ENCODE assay signal across 8 cellular contexts in genomic region chr16:2755158-2755557, GRCh38. TPM values are rescaled to one million over a fixed set of nuclear protein-coding genes. Genes with fewer than 3 reads are reported as not detected.
DNase-seq lines count a peak whose midpoint lies in the region; ATAC-seq and TF ChIP-seq lines count a peak whose summit lies in the region.
"Had no signal": no experiment of that assay in that cellular context is flagged by ENCODE, and none has a peak within 500 bp of the region (broad histone marks: within the 10 kb centered on the region; RNA-seq: fewer than 3 reads in every experiment).

No MANE protein-coding gene starts in this region.

- H4K20me1 ChIP-seq in GM23248 (ENCODE audit: insufficient read depth) = peaks cover 42% of the 10 kb centered on the region
- H4K20me1 ChIP-seq in fibroblast of lung (ENCODE audit: control insufficient read depth, extremely low read depth, insufficient read depth, low read length) = peaks cover 10% of the 10 kb centered on the region

- peaks cover 53% of the 10 kb centered on the region; the same call in 1 of the 2 replicates for H3F3A ChIP-seq in GM23248 (ENCODE audit: insufficient read depth)

- 32 to 39% methylated on average over 3 of the region's 3 CpGs for WGBS in GM23248 (ENCODE audit: low coverage in 1 of 2, low lambda C conversion rate in 2 of 2, missing lambda C conversion rate in 2 of 2), 2 experiments

- ATAC-seq in gastrocnemius medialis (no peak), HG03460 (IDR thresholded peaks at IDR 0.05; ENCODE audit: unreplicated experiment) (no peak)

- H3K27ac ChIP-seq in GM23248 = peak overlapping the region; percentile 10; the same call in 1 of the 2 replicates
- H3K27ac ChIP-seq in SK-N-MC = peak overlapping the region; percentile 29
- no peak overlapping the region for H3K27ac ChIP-seq in fibroblast of lung (ENCODE audit: insufficient read depth, low read length)
- H3K27ac ChIP-seq in gastrocnemius medialis = peak overlapping the region; percentile 90 to 100 (median 97)

- no peaks in the 10 kb centered on the region for H3K9me2 ChIP-seq in GM23248 (ENCODE audit: insufficient read depth)

- H3K9ac ChIP-seq in GM23248 (peak overlapping the region; percentile 94), SK-N-MC (ENCODE audit: insufficient read length) (peak overlapping the region; percentile 94), fibroblast of lung (ENCODE audit: insufficient read depth, low read length) (no peak overlapping the region)

- DNase-seq in GM23248 (no peak), SK-N-MC (ENCODE audit: low read depth, low spot score) (no peak), fibroblast of lung (ENCODE audit: low read depth in 2 of 2) (no peak), gastrocnemius medialis (no peak), NCI-H2196 treated with DMSO at 0.1 percent for 48 hours (lab: John Stamatoyannopoulos, UW; ENCODE audit: unreplicated experiment) (no peak), NCI-H69 (lab: John Stamatoyannopoulos, UW) (no peak)

- TF ChIP-seq POLR2A in gastrocnemius medialis (IDR thresholded peaks at IDR 0.05) = no peak

- H3K79me2 ChIP-seq in GM23248 (ENCODE audit: insufficient read depth) = peaks cover 87% of the 10 kb centered on the region
- H3K79me2 ChIP-seq in fibroblast of lung (ENCODE audit: control insufficient read depth, insufficient read depth, low read length) = peaks cover 71% of the 10 kb centered on the region

- H3K27me3 ChIP-seq in GM23248 (replicated peaks; ENCODE audit: insufficient read depth) (no peaks in the 10 kb centered on the region), fibroblast of lung (ENCODE audit: control insufficient read depth, insufficient read depth, low read length) (no peaks in the 10 kb centered on the region), gastrocnemius medialis (no peaks in the 10 kb centered on the region)

- H3K4me1 ChIP-seq in GM23248 (ENCODE audit: insufficient read depth) = peaks cover 21% of the 10 kb centered on the region
- no peaks in the 10 kb centered on the region for H3K4me1 ChIP-seq in fibroblast of lung (ENCODE audit: control insufficient read depth, extremely low read depth, insufficient read depth, low read length)
- H3K4me1 ChIP-seq in gastrocnemius medialis = peaks cover 40 to 47% of the 10 kb centered on the region in 2 donors

- H2AFZ ChIP-seq in GM23248 (no peak overlapping the region), fibroblast of lung (ENCODE audit: low read length) (no peak overlapping the region)

- in situ Hi-C loops in GM23248 (cut with MboI) = no loop called here
- in situ Hi-C loops in gastrocnemius medialis (cut with MboI; ENCODE audit: low sequenced_read_pairs in 4 of 4) = no loop called here

- peaks cover 26% of the 10 kb centered on the region for H3K36me3 ChIP-seq in GM23248 (ENCODE audit: low read depth)
- peaks cover 67% of the 10 kb centered on the region for H3K36me3 ChIP-seq in SK-N-MC (ENCODE audit: insufficient read depth, low read length)
- peaks cover 21% of the 10 kb centered on the region for H3K36me3 ChIP-seq in fibroblast of lung (ENCODE audit: control insufficient read depth, insufficient read depth, low read length)
- peaks cover 10 to 33% of the 10 kb centered on the region in 2 donors for H3K36me3 ChIP-seq in gastrocnemius medialis

- H3K9me3 ChIP-seq in GM23248 (ENCODE audit: low read depth) (no peaks in the 10 kb centered on the region), SK-N-MC (ENCODE audit: low read depth, low read length) (no peaks in the 10 kb centered on the region), fibroblast of lung (ENCODE audit: control insufficient read depth, insufficient read depth, low read depth, low read length) (no peaks in the 10 kb centered on the region), gastrocnemius medialis (no peaks in the 10 kb centered on the region)

- TF ChIP-seq CTCF in fibroblast of lung (conservative IDR thresholded peaks at IDR 0.05 in 1 of 2, IDR thresholded peaks at IDR 0.05 in 1 of 2; ENCODE audit: low read depth in 1 of 2, low read length in 2 of 2) = no peak
- TF ChIP-seq CTCF in gastrocnemius medialis (IDR thresholded peaks at IDR 0.05 in 4 of 5, conservative IDR thresholded peaks at IDR 0.05 in 1 of 5) = no peak

- H3K4me3 ChIP-seq in GM23248 (peak overlapping the region; percentile 95), SK-N-MC (peak overlapping the region; percentile 96), fibroblast of lung (replicated peaks in 1 of 4; ENCODE audit: control extremely low read depth in 1 of 4, insufficient read depth in 1 of 4, low read depth in 3 of 4, low read length in 4 of 4) (peak overlapping the region; percentile 3 to 91 (median 83)), gastrocnemius medialis (peak overlapping the region; percentile 83 to 96 (median 88))

- H3K4me2 ChIP-seq in GM23248 (ENCODE audit: unreplicated experiment) (peak overlapping the region; percentile 98), fibroblast of lung (ENCODE audit: extremely low read depth, insufficient read depth, low read length) (peak overlapping the region; percentile 94)

- intact Hi-C loops in gastrocnemius medialis (cut with DNase I; ENCODE audit: low total_unique reads) = loop anchor here (10.0 kb wide), 1 partner anchor 60 kb away; no protein-coding TSS in a partner anchor

RNA-seq across cellular contexts. Expression of gene SRRM2, which starts 2.7 kb away (rescaled TPM):
- total RNA-seq in GM23248 (2014; rRNA removed; shearing (Covaris generic)) = 42.6 and 53.6 TPM in 2 replicates
- polyA plus RNA-seq in GM23248 (2016; fragmentation: Nextera tagmentation; extraction: Ambion mirVana) (173 and 202 TPM in 2 replicates), fibroblast of lung (55.2 and 85.6 TPM in 2 replicates)
- total RNA-seq in fibroblast of lung (43.9 and 74.3 TPM in 2 replicates), gastrocnemius medialis (100 to 1,000 TPM; 151 to 205 (median 164) TPM)
- polyA plus RNA-seq in fibroblast of lung (2012) = 202 and 242 TPM in 2 replicates
- polyA minus RNA-seq in fibroblast of lung (ENCODE audit: low replicate concordance) = 605 and 812 TPM in 2 replicates

RNA-seq across cellular contexts. Expression of gene ELOB, which starts 21.9 kb away (rescaled TPM):
- 320 and 713 TPM in 2 replicates for total RNA-seq in GM23248 (2014; rRNA removed; shearing (Covaris generic))
- polyA plus RNA-seq in GM23248 (2016; fragmentation: Nextera tagmentation; extraction: Ambion mirVana) = 565 and 586 TPM in 2 replicates
- 227 and 436 TPM in 2 replicates for total RNA-seq in fibroblast of lung
- 124 and 165 TPM in 2 replicates for polyA plus RNA-seq in fibroblast of lung
- 430 and 601 TPM in 2 replicates for polyA plus RNA-seq in fibroblast of lung (2012)
- polyA minus RNA-seq in fibroblast of lung (ENCODE audit: low replicate concordance) = 180 and 196 TPM in 2 replicates
- 100 to 1,000 TPM; 216 to 970 (median 375) TPM for total RNA-seq in gastrocnemius medialis

RNA-seq across cellular contexts. Expression of gene PRSS33, which starts 32.2 kb away (rescaled TPM):
- not detected in 2 replicates for total RNA-seq in GM23248 (2014; rRNA removed; shearing (Covaris generic))
- polyA plus RNA-seq in GM23248 (2016; fragmentation: Nextera tagmentation; extraction: Ambion mirVana) (not detected in 2 replicates), fibroblast of lung (not detected in 2 replicates)
- total RNA-seq in fibroblast of lung (not detected in 2 replicates), gastrocnemius medialis (not detected)
- not detected in 2 replicates for polyA plus RNA-seq in fibroblast of lung (2012)
- polyA minus RNA-seq in fibroblast of lung (ENCODE audit: low replicate concordance) = not detected in 2 replicates
- total RNA-seq: urinary bladder had no signal
- polyA plus RNA-seq: urinary bladder had no signal

RNA-seq across cellular contexts. Expression of gene PRSS27, which starts 35.1 kb away (rescaled TPM):
- 0.76 TPM in 1 of 2 replicates, not detected in the other for total RNA-seq in GM23248 (2014; rRNA removed; shearing (Covaris generic))
- polyA plus RNA-seq in GM23248 (2016; fragmentation: Nextera tagmentation; extraction: Ambion mirVana) (0.68 and 0.80 TPM in 2 replicates), fibroblast of lung (0.16 and 0.24 TPM in 2 replicates)
- total RNA-seq in fibroblast of lung (1.0 and 1.2 TPM in 2 replicates), gastrocnemius medialis (under 1 TPM in 2 of 4 donors, not detected in 2; 0.49 to 0.55 TPM)
- 0.38 and 0.57 TPM in 2 replicates for polyA plus RNA-seq in fibroblast of lung (2012)
- polyA minus RNA-seq in fibroblast of lung (ENCODE audit: low replicate concordance) = 0.11 TPM in 1 of 2 replicates, not detected in the other

RNA-seq across cellular contexts. Expression of gene PRSS41, which starts 43.1 kb away (rescaled TPM):
- total RNA-seq in GM23248 (2014; rRNA removed; shearing (Covaris generic)) = not detected in 2 replicates
- polyA plus RNA-seq in GM23248 (2016; fragmentation: Nextera tagmentation; extraction: Ambion mirVana) = not detected in 2 replicates
- total RNA-seq in fibroblast of lung = not detected in 2 replicates
- polyA plus RNA-seq in fibroblast of lung = not detected in 2 replicates
- not detected in 2 replicates for polyA plus RNA-seq in fibroblast of lung (2012)
- not detected in 2 replicates for polyA minus RNA-seq in fibroblast of lung (ENCODE audit: low replicate concordance)
- total RNA-seq in gastrocnemius medialis = not detected
- total RNA-seq: urinary bladder had no signal
- polyA plus RNA-seq: urinary bladder had no signal
